ENCODE assay signal across 11 cellular contexts in the genomic region with DNA sequence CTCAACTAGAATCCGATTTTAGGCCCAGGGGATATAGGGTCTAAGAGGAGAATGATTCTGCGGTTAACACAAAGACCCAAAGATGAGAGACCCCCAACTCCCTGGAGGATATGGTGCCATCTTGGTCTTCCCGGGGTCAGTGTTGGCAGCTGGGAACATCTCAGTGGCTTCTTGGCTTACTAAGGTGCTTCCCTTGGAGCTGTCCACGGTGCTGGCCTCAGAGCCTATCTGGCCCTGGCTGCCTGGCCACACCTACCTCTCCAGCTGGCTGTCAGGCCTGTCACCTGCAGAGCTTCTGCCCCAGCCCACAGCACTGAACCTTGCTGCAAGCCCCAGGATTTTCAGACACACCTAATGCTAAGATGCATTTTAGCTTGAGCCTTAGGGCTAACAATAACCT.
A peak's percentile ranks its signal among the peaks of the same experiment; 100 is the strongest.
DNase-seq lines count a peak whose midpoint lies in the region; ATAC-seq, FAIRE-seq and TF ChIP-seq lines count a peak whose summit lies in the region.
"Had no signal": no experiment of that assay in that cellular context is flagged by ENCODE, and none has a peak within 500 bp of the region (broad histone marks: within the 10 kb centered on the region; RNA-seq: fewer than 3 reads in every experiment).

No MANE protein-coding gene starts in this region.

- no peak overlapping the region for H3K27ac ChIP-seq in IMR-90 (ENCODE audit: insufficient read depth, low read length)
- H3K27ac ChIP-seq in right lobe of liver: no peak overlapping the region

- H3K36me3 ChIP-seq in IMR-90 (ENCODE audit: control insufficient read depth, insufficient read depth, low read length): no peaks in the 10 kb centered on the region
- H3K36me3 ChIP-seq in right lobe of liver: no peaks in the 10 kb centered on the region

- no peak overlapping the region for H2AK5ac ChIP-seq in IMR-90 (ENCODE audit: low read depth, low read length)

- no peak for TF ChIP-seq RAD21 in IMR-90 (IDR thresholded peaks at IDR 0.05; ENCODE audit: low read length)

- no peak overlapping the region for H2BK120ac ChIP-seq in IMR-90 (ENCODE audit: low read depth, low read length)

- no peak overlapping the region for H3K4me2 ChIP-seq in IMR-90 (ENCODE audit: low read depth, low read length)

- H4K20me1 ChIP-seq in IMR-90 (ENCODE audit: insufficient read depth, low read length): no peaks in the 10 kb centered on the region

- no peak overlapping the region for H3K23ac ChIP-seq in IMR-90 (ENCODE audit: low read depth, low read length)

- DNase-seq in EL (peak; percentile 17), IMR-90 (peak; percentile 25), astrocyte of the hippocampus (ENCODE audit: low read depth, low spot score) (peak; percentile 69), right lobe of liver (no peak), HTR-8/SVneo (ENCODE audit: insufficient read length, low spot score) (no peak), retina (no peak), cortex of kidney (lab: John Stamatoyannopoulos, UW) (no peak)
- DNase-seq in stimulated activated naive CD4-positive, alpha-beta T cell treated with Interleukin-2 at 50 U/mL for 16 hours (lab: John Stamatoyannopoulos, UW): no peak
- DNase-seq: central memory CD4-positive, alpha-beta T cell had no signal

- TF ChIP-seq CTCF in IMR-90 (conservative IDR thresholded peaks at IDR 0.05; ENCODE audit: low read depth, low read length) (no peak), right lobe of liver (IDR thresholded peaks at IDR 0.05) (no peak)

- no peak overlapping the region for H3K18ac ChIP-seq in IMR-90 (ENCODE audit: low read depth, low read length)

- no peak for FAIRE-seq in HTR-8/SVneo (lab: Jason Lieb, UNC)

- H3K4me3 ChIP-seq in IMR-90 (ENCODE audit: insufficient read depth, low read depth, low read length) (no peak overlapping the region), right lobe of liver (no peak overlapping the region)

- H3K79me1 ChIP-seq in IMR-90 (ENCODE audit: low read depth in 1 of 2, low read length in 2 of 2): no peaks in the 10 kb centered on the region

- no peak overlapping the region for H3K14ac ChIP-seq in IMR-90 (replicated peaks; ENCODE audit: low read depth, low read length)

- H3K27me3 ChIP-seq in IMR-90 (ENCODE audit: control insufficient read depth, insufficient read depth, low read length) (peaks cover 69% of the 10 kb centered on the region), right lobe of liver (no peaks in the 10 kb centered on the region)

- 0 out of 2 replicates have a peak, but pooled peaks cover 3% of the 10 kb centered on the region for H3K9me1 ChIP-seq in IMR-90 (ENCODE audit: insufficient read depth, low read length)

- H4K91ac ChIP-seq in IMR-90 (ENCODE audit: insufficient read depth, low read depth, low read length): no peak overlapping the region

- in situ Hi-C loops in IMR-90 (cut with MboI; ENCODE audit: low sequenced_read_pairs): no loop called here

- no peak overlapping the region for H2BK15ac ChIP-seq in IMR-90 (ENCODE audit: low read depth, low read length)

- intact Hi-C loops in IMR-90 (cut with micrococcal nuclease): no loop called here
- intact Hi-C loops in right lobe of liver (cut with DNase I): no loop called here

- H3K4ac ChIP-seq in IMR-90 (ENCODE audit: low read depth, low read length): no peak overlapping the region

- CTCF ChIA-PET in IMR-90 (lab: Yijun Ruan, JAX): no interaction called here

- H3K9me3 ChIP-seq in IMR-90 (ENCODE audit: control insufficient read depth, insufficient read depth, low read length) (no peaks in the 10 kb centered on the region), right lobe of liver (no peaks in the 10 kb centered on the region)

- H2AK9ac ChIP-seq in IMR-90 (replicated peaks; ENCODE audit: low read depth, low read length, poor library complexity): no peak overlapping the region

- H4K5ac ChIP-seq in IMR-90 (ENCODE audit: low read depth, low read length): no peak overlapping the region

- no peak overlapping the region for H4K8ac ChIP-seq in IMR-90 (ENCODE audit: low read depth in 2 of 2, low read length in 2 of 2)

- no peak overlapping the region for H3K56ac ChIP-seq in IMR-90 (ENCODE audit: extremely low read depth, insufficient read depth, low read length)

- peak; percentile 51 for ATAC-seq in IMR-90 (ENCODE audit: low read depth)
- ATAC-seq in right lobe of liver: peak in 3 of 4 donors; percentile 21 to 52 (median 23)
- ATAC-seq: sciatic nerve; stimulated activated effector memory CD8-positive, alpha-beta T cell treated with anti-CD3 and anti-CD28 coated beads, Interleukin-12 subunit alpha, Interleukin-12 subunit beta, amount 100 ng/mL, for 72 hours had no signal

- H2AFZ ChIP-seq in IMR-90 (replicated peaks; ENCODE audit: low read length, poor library complexity): no peak overlapping the region

- H3K4me1 ChIP-seq in IMR-90 (ENCODE audit: control insufficient read depth, insufficient read depth, low read length) (no peaks in the 10 kb centered on the region), right lobe of liver (no peaks in the 10 kb centered on the region)

- POLR2A ChIA-PET in IMR-90 (lab: Charles Lee; ENCODE audit: unreplicated experiment): no interaction called here

- TF ChIP-seq POLR2A in IMR-90 (IDR thresholded peaks at IDR 0.05; ENCODE audit: low read depth, low read length): no peak
- TF ChIP-seq POLR2A in right lobe of liver (IDR thresholded peaks at IDR 0.05): no peak

- BruUV-seq in IMR-90 (replicated peaks; lab: Mats Ljungman, UMichigan): no TSS peak

- no peak overlapping the region for H2BK20ac ChIP-seq in IMR-90 (ENCODE audit: low read depth, low read length)

- no peak overlapping the region for H3K9ac ChIP-seq in IMR-90 (ENCODE audit: low read depth, low read length)

- no peak overlapping the region for H2BK5ac ChIP-seq in IMR-90 (ENCODE audit: low read depth, low read length, poor library complexity, severe bottlenecking)

- dilution Hi-C loops in IMR-90 (cut with HindIII; ENCODE audit: low sequenced_read_pairs, unreplicated experiment): no loop called here

- WGBS in IMR-90 (ENCODE audit: extremely low coverage in 2 of 2, insufficient read length in 1 of 2), 2 experiments: 0% methylated on average over 1 of the region's 4 CpGs; no CpG with 5 or more reads in 1 of the 2 experiments
- 0% methylated on average over 1 of the region's 4 CpGs for WGBS in right lobe of liver (ENCODE audit: insufficient coverage, low coverage, low lambda C conversion rate, missing lambda C conversion rate)

TF ChIP-seq in IMR-90, 13 proteins besides CTCF, POLR2A, EP300 and RAD21:
- no peak for TF ChIP-seq RFX5 (IDR thresholded peaks at IDR 0.05; ENCODE audit: low read depth, low read length)
- TF ChIP-seq MAFK (IDR thresholded peaks at IDR 0.05; ENCODE audit: low read depth, low read length): no peak
- TF ChIP-seq, protein P1, sequence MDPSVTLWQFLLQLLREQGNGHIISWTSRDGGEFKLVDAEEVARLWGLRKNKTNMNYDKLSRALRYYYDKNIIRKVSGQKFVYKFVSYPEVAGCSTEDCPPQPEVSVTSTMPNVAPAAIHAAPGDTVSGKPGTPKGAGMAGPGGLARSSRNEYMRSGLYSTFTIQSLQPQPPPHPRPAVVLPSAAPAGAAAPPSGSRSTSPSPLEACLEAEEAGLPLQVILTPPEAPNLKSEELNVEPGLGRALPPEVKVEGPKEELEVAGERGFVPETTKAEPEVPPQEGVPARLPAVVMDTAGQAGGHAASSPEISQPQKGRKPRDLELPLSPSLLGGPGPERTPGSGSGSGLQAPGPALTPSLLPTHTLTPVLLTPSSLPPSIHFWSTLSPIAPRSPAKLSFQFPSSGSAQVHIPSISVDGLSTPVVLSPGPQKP (IDR thresholded peaks at IDR 0.05; ENCODE audit: borderline replicate concordance, low read depth, low read length): no peak
- TF ChIP-seq NFE2L2 (IDR thresholded peaks at IDR 0.05; ENCODE audit: low read depth, low read length): no peak
- TF ChIP-seq FOS (IDR thresholded peaks at IDR 0.05; ENCODE audit: low read depth, low read length): no peak
- no peak for TF ChIP-seq MXI1 (IDR thresholded peaks at IDR 0.05; ENCODE audit: borderline replicate concordance, low read depth, low read length)
- no peak for TF ChIP-seq RCOR1 (IDR thresholded peaks at IDR 0.05; ENCODE audit: insufficient replicate concordance, low read length)
- TF ChIP-seq MAZ (IDR thresholded peaks at IDR 0.05; ENCODE audit: borderline replicate concordance, low read depth, low read length): no peak
- TF ChIP-seq SMC3 (IDR thresholded peaks at IDR 0.05; ENCODE audit: low read depth, low read length): no peak
- TF ChIP-seq, protein P2, sequence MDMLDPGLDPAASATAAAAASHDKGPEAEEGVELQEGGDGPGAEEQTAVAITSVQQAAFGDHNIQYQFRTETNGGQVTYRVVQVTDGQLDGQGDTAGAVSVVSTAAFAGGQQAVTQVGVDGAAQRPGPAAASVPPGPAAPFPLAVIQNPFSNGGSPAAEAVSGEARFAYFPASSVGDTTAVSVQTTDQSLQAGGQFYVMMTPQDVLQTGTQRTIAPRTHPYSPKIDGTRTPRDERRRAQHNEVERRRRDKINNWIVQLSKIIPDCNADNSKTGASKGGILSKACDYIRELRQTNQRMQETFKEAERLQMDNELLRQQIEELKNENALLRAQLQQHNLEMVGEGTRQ (IDR thresholded peaks at IDR 0.05; ENCODE audit: low read depth, low read length): no peak
- TF ChIP-seq CEBPB (IDR thresholded peaks at IDR 0.05; ENCODE audit: low read depth, low read length): no peak
- no peak for TF ChIP-seq CHD1 (IDR thresholded peaks at IDR 0.05; ENCODE audit: low read depth, low read length)
- TF ChIP-seq BHLHE40 (IDR thresholded peaks at IDR 0.05; ENCODE audit: low read depth, low read length): no peak

Comparison
In these comparisons a context has a peak if more than half of its experiments do, and no peak if none do; other contexts are left out.
1. DNase-seq: peak in EL (single experiment), IMR-90 (single experiment) and astrocyte of the hippocampus (single experiment); none in right lobe of liver (0 of 3), HTR-8/SVneo (single experiment), retina (single experiment), stimulated activated naive CD4-positive, alpha-beta T cell treated with Interleukin-2 at 50 U/mL for 16 hours (single experiment) and cortex of kidney (single experiment).